1 cellular context compared by ENCODE assay signal in genomic region chr3:195850857-195851531, GRCh38.
TF ChIP-seq lines count a peak whose summit lies in the region.

No MANE protein-coding gene starts in this region.

TF ChIP-seq in neural cell, 6 proteins besides CTCF, POLR2A, EP300 and RAD21 (continued from another document):
- TF ChIP-seq MXI1 (conservative IDR thresholded peaks at IDR 0.05; ENCODE audit: poor library complexity, severe bottlenecking): no peak
